ENCODE assay signal across 25 cellular contexts in the genomic region with DNA sequence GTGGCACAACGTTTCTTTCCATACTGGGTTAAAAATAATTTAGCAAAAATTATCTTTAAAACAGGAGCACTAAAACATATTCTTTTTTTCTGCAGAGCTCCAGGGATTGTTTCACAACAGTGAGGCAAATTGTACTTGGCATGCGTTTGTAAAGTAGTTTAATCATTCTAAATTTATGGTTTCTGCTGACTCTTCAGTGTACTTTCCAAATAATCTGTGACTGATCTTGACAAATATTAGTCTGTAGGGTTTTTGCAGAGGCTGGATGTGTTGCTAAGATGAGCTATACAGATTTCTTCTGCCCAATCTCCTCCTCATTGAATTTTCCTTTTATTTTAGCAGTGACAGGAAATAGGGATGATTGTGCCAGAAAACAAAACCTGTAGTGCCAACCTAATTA.
"Had no signal": no experiment of that assay in that cellular context is flagged by ENCODE, and none has a peak within 500 bp of the region (broad histone marks: within the 10 kb centered on the region; RNA-seq: fewer than 3 reads in every experiment).

No MANE protein-coding gene starts in this region.

- H3K27ac Mint-ChIP-seq: immature natural killer cell; nephron progenitor cell; stimulated activated naive B cell treated with anti-CD40 and anti-IgM and Interleukin-4, amounts not matched to agents 10 μg/mL and 1 μg/mL and 100 μg/mL, for 72 hours; stimulated activated naive CD8-positive, alpha-beta T cell treated with anti-CD3 and anti-CD28 coated beads, Interleukin-15, amount 100 ng/mL, for 72 hours had no signal

- H3K9me3 Mint-ChIP-seq: immature natural killer cell; nephron progenitor cell; stimulated activated naive B cell treated with anti-CD40 and anti-IgM and Interleukin-4, amounts not matched to agents 10 μg/mL and 1 μg/mL and 100 μg/mL, for 72 hours; stimulated activated naive CD8-positive, alpha-beta T cell treated with anti-CD3 and anti-CD28 coated beads, Interleukin-15, amount 100 ng/mL, for 72 hours had no signal

- H3K4me1 ChIP-seq: psoas muscle had no signal

- H3K9me3 ChIP-seq: gastroesophageal sphincter, neutrophil, psoas muscle, sigmoid colon had no signal

- H3K27ac ChIP-seq: coronary artery, gastroesophageal sphincter, neutrophil, psoas muscle, sigmoid colon, skin epidermis had no signal

- H3K36me3 ChIP-seq: gastroesophageal sphincter, neutrophil, sigmoid colon had no signal

- H3K27me3 ChIP-seq: gastroesophageal sphincter, neutrophil, sigmoid colon had no signal

- ATAC-seq: esophagus mucosa; gastroesophageal sphincter; left cardiac atrium; left ventricle myocardium superior; psoas muscle; stimulated activated naive B cell treated with anti-CD40 and anti-IgM and Interleukin-4, amounts not matched to agents 10 μg/mL and 1 μg/mL and 100 μg/mL, for 72 hours; stimulated activated naive CD8-positive, alpha-beta T cell treated with anti-CD3 and anti-CD28 coated beads, Interleukin-15, amount 100 ng/mL, for 72 hours had no signal

- H3K27me3 Mint-ChIP-seq: stimulated activated naive CD8-positive, alpha-beta T cell treated with anti-CD3 and anti-CD28 coated beads, Interleukin-15, amount 100 ng/mL, for 72 hours had no signal

- H3K4me1 Mint-ChIP-seq: immature natural killer cell; nephron progenitor cell; stimulated activated naive B cell treated with anti-CD40 and anti-IgM and Interleukin-4, amounts not matched to agents 10 μg/mL and 1 μg/mL and 100 μg/mL, for 72 hours; stimulated activated naive CD8-positive, alpha-beta T cell treated with anti-CD3 and anti-CD28 coated beads, Interleukin-15, amount 100 ng/mL, for 72 hours had no signal

- FAIRE-seq: endometrium, kidney had no signal

- DNase-seq: effector CD8-positive, alpha-beta T cell; foreskin fibroblast; glutamatergic neuron; immature natural killer cell; kidney; left cardiac atrium; left ventricle myocardium superior; mesenchymal stem cell; midbrain; nephron progenitor cell; psoas muscle; sigmoid colon; stimulated activated CD4-positive, alpha-beta T cell treated with anti-CD3 and anti-CD28 coated beads, Interleukin-2, amount 100 ng/mL, for 24 hours; stimulated activated CD4-positive, alpha-beta T cell treated with anti-CD3 and anti-CD28 coated beads, Interleukin-4, amount 100 ng/mL, for 4 hours; stimulated activated naive B cell treated with anti-CD40 and anti-IgM and Interleukin-4, amounts not matched to agents 10 μg/mL and 1 μg/mL and 100 μg/mL, for 72 hours; stimulated activated naive CD8-positive, alpha-beta T cell treated with anti-CD3 and anti-CD28 coated beads, Interleukin-15, amount 100 ng/mL, for 72 hours; substantia nigra; trophoblast cell had no signal

- H3K36me3 Mint-ChIP-seq: stimulated activated naive B cell treated with anti-CD40 and anti-IgM and Interleukin-4, amounts not matched to agents 10 μg/mL and 1 μg/mL and 100 μg/mL, for 72 hours had no signal

- H3K4me3 ChIP-seq: coronary artery, gastroesophageal sphincter, lung, psoas muscle, sigmoid colon, skin epidermis had no signal

- H3K4me3 Mint-ChIP-seq: immature natural killer cell; nephron progenitor cell; stimulated activated naive B cell treated with anti-CD40 and anti-IgM and Interleukin-4, amounts not matched to agents 10 μg/mL and 1 μg/mL and 100 μg/mL, for 72 hours; stimulated activated naive CD8-positive, alpha-beta T cell treated with anti-CD3 and anti-CD28 coated beads, Interleukin-15, amount 100 ng/mL, for 72 hours had no signal
